ENCODE assay signal across 12 cellular contexts in the genomic region with DNA sequence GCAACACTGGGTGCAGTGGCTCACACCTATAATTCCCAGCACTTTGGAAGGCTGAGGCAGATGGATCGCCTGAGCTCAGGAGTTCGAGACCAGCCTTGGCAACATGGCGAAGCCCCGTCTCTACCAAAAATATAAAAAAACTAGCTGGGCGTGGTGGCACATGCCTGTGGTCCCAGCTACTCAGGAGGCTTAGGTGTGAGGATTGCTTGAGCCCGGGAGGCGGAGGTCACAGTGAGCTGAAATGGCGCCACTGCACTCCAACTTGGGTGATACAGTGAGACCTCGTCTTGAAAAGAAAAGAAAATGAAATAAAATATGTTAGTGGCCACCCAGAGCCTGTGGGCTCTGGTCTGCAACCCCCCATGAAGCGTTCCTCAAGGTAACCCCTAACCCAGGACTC. TPM values are rescaled to one million over a fixed set of nuclear protein-coding genes. Genes with fewer than 3 reads are reported as not detected.
DNase-seq lines count a peak whose midpoint lies in the region; ATAC-seq and TF ChIP-seq lines count a peak whose summit lies in the region.
"Had no signal": no experiment of that assay in that cellular context is flagged by ENCODE, and none has a peak within 500 bp of the region (broad histone marks: within the 10 kb centered on the region; RNA-seq: fewer than 3 reads in every experiment).

No MANE protein-coding gene starts in this region.

- in situ Hi-C loops in mammary epithelial cell (cut with MboI; ENCODE audit: low sequenced_read_pairs in 2 of 2): no loop called here

- H3K9me3 Mint-ChIP-seq in MCF 10A (ENCODE audit: unreplicated experiment): no peaks in the 10 kb centered on the region
- no peaks in the 10 kb centered on the region for H3K9me3 Mint-ChIP-seq in activated naive CD8-positive, alpha-beta T cell treated with anti-CD3 and anti-CD28 coated beads, Interleukin-2, amount 50 U/mL, for 24 hours
- H3K9me3 Mint-ChIP-seq in naive B cell: no peaks in the 10 kb centered on the region

- no peak overlapping the region for H3K4me3 ChIP-seq in mammary epithelial cell (replicated peaks in 1 of 3; ENCODE audit: insufficient read depth in 1 of 3, low read depth in 2 of 3, low read length in 3 of 3)
- H3K4me3 ChIP-seq in upper lobe of left lung: no peak overlapping the region

- peaks cover 75% of the 10 kb centered on the region for H3K4me1 Mint-ChIP-seq in MCF 10A (ENCODE audit: insufficient read depth, unreplicated experiment)
- H3K4me1 Mint-ChIP-seq in activated naive CD8-positive, alpha-beta T cell treated with anti-CD3 and anti-CD28 coated beads, Interleukin-2, amount 50 U/mL, for 24 hours: peaks cover 97% of the 10 kb centered on the region
- peaks cover 89 to 99% (median 93%) of the 10 kb centered on the region in 3 donors for H3K4me1 Mint-ChIP-seq in naive B cell

- H3K27me3 Mint-ChIP-seq in MCF 10A (ENCODE audit: insufficient read depth, unreplicated experiment) (no peaks in the 10 kb centered on the region), naive B cell (no peaks in the 10 kb centered on the region)
- H3K27me3 Mint-ChIP-seq in activated naive CD8-positive, alpha-beta T cell treated with anti-CD3 and anti-CD28 coated beads, Interleukin-2, amount 50 U/mL, for 24 hours: no peaks in the 10 kb centered on the region

- no peak overlapping the region for H3K27ac ChIP-seq in mammary epithelial cell (ENCODE audit: insufficient read depth, low read depth, low read length)
- peak overlapping the region; percentile 88 to 100 (median 94) for H3K27ac ChIP-seq in upper lobe of left lung
- H3K27ac ChIP-seq: C4-2B had no signal

- BruUV-seq in MCF 10A (replicated peaks; lab: Mats Ljungman, UMichigan) (no TSS peak), mammary epithelial cell (replicated peaks; lab: Mats Ljungman, UMichigan) (no TSS peak)

- no peak overlapping the region for H2AFZ ChIP-seq in mammary epithelial cell (ENCODE audit: low read depth, low read length)

- 99% methylated on average over 10 of the region's 10 CpGs for WGBS in mammary epithelial cell (ENCODE audit: low coverage, missing lambda C conversion rate)
- WGBS in upper lobe of left lung, 2 donors: 88 to 92% methylated on average over 10 of the region's 10 CpGs

- peaks cover 28% of the 10 kb centered on the region for H3K36me3 Mint-ChIP-seq in MCF 10A (ENCODE audit: insufficient read depth, unreplicated experiment)
- H3K36me3 Mint-ChIP-seq in activated naive CD8-positive, alpha-beta T cell treated with anti-CD3 and anti-CD28 coated beads, Interleukin-2, amount 50 U/mL, for 24 hours (ENCODE audit: low read depth): peaks cover 19% of the 10 kb centered on the region
- no peaks in the 10 kb centered on the region for H3K36me3 Mint-ChIP-seq in naive B cell

- no peak for TF ChIP-seq POLR2A in upper lobe of left lung (IDR thresholded peaks at IDR 0.05)

- CTCF ChIA-PET in MCF 10A (lab: Yijun Ruan, JAX): interaction anchor here (0.6 to 1.7 kb wide), 4 partner anchors 12 to 34 kb away, joined by 3 to 6 read pairs (median 4); no protein-coding TSS in a partner anchor
- CTCF ChIA-PET in mammary epithelial cell (lab: Charles Lee; ENCODE audit: low non-redundant PET): interaction anchor here (0.6 kb wide), 1 partner anchor 26 kb away, joined by 3 read pairs; no protein-coding TSS in a partner anchor

- DNase-seq in MCF 10A (ENCODE audit: unreplicated experiment) (no peak), mammary epithelial cell (no peak), naive B cell (no peak), upper lobe of left lung (no peak), C1 segment of cervical spinal cord (lab: John Stamatoyannopoulos, UW) (no peak), NCI-H748 (lab: John Stamatoyannopoulos, UW; ENCODE audit: unreplicated experiment) (no peak)
- DNase-seq in activated naive CD8-positive, alpha-beta T cell treated with anti-CD3 and anti-CD28 coated beads, Interleukin-2, amount 50 U/mL, for 24 hours: no peak
- DNase-seq: activated CD4-positive, alpha-beta T cell treated with anti-CD3 and anti-CD28 coated beads, Interleukin-2, amount 50 U/mL, for 48 hours; NCI-H1930 had no signal

- H3K27ac Mint-ChIP-seq in MCF 10A (ENCODE audit: low read depth, unreplicated experiment) (peak overlapping the region; percentile 95), naive B cell (peak overlapping the region in 4 of 6 donors; percentile 65 to 94 (median 74))
- H3K27ac Mint-ChIP-seq in activated naive CD8-positive, alpha-beta T cell treated with anti-CD3 and anti-CD28 coated beads, Interleukin-2, amount 50 U/mL, for 24 hours: peak overlapping the region; percentile 69

- H3K9me3 ChIP-seq in mammary epithelial cell (replicated peaks; ENCODE audit: insufficient read depth, low read length) (no peaks in the 10 kb centered on the region), upper lobe of left lung (no peaks in the 10 kb centered on the region)

- no peak for TF ChIP-seq EP300 in upper lobe of left lung (IDR thresholded peaks at IDR 0.05)

- dilution Hi-C loops in mammary epithelial cell (cut with HindIII; ENCODE audit: low sequenced_read_pairs): no loop called here

- no peak overlapping the region for H3K4me3 Mint-ChIP-seq in MCF 10A (ENCODE audit: unreplicated experiment)
- peak overlapping the region; percentile 53 for H3K4me3 Mint-ChIP-seq in activated naive CD8-positive, alpha-beta T cell treated with anti-CD3 and anti-CD28 coated beads, Interleukin-2, amount 50 U/mL, for 24 hours
- peak overlapping the region; percentile 57 to 84 (median 78) for H3K4me3 Mint-ChIP-seq in naive B cell

- intact Hi-C loops in MCF 10A (cut with micrococcal nuclease): no loop called here
- intact Hi-C loops in mammary epithelial cell (cut with micrococcal nuclease): no loop called here

- H3K79me2 ChIP-seq in mammary epithelial cell (ENCODE audit: insufficient read depth, low read length): peaks cover 76% of the 10 kb centered on the region

- POLR2A ChIA-PET in MCF 10A (lab: Yijun Ruan, JAX): interaction anchor here (1.0 to 8.5 kb wide), 2 partner anchors 12 to 29 kb away, joined by 3 to 146 read pairs; a partner anchor contains a TSS

- H4K20me1 ChIP-seq in mammary epithelial cell (ENCODE audit: insufficient read depth, low read length): no peaks in the 10 kb centered on the region

- no peak for ATAC-seq in activated naive CD8-positive, alpha-beta T cell treated with anti-CD3 and anti-CD28 coated beads, Interleukin-2, amount 50 U/mL, for 24 hours
- ATAC-seq in naive B cell (ENCODE audit: low read depth in 2 of 2) (no peak), upper lobe of left lung (ENCODE audit: low FRiP score in 2 of 2) (no peak), HG03469 (IDR thresholded peaks at IDR 0.05; ENCODE audit: unreplicated experiment) (no peak)

- H3K9ac ChIP-seq in mammary epithelial cell (ENCODE audit: insufficient read depth, low read length): no peak overlapping the region

- H3K27me3 ChIP-seq in mammary epithelial cell (ENCODE audit: insufficient read depth, low read length): no peaks in the 10 kb centered on the region
- no peaks in the 10 kb centered on the region for H3K27me3 ChIP-seq in upper lobe of left lung

- TF ChIP-seq CTCF in MCF 10A (IDR thresholded peaks at IDR 0.05; ENCODE audit: unreplicated experiment) (no peak), mammary epithelial cell (conservative IDR thresholded peaks at IDR 0.05 in 1 of 2, IDR thresholded peaks at IDR 0.05 in 1 of 2; ENCODE audit: extremely low read depth in 1 of 2, insufficient read depth in 1 of 2, low read depth in 1 of 2, low read length in 2 of 2) (no peak), upper lobe of left lung (IDR thresholded peaks at IDR 0.05) (no peak)

- peaks cover 82% of the 10 kb centered on the region for H3K4me1 ChIP-seq in mammary epithelial cell (ENCODE audit: insufficient read depth, low read length)
- H3K4me1 ChIP-seq in upper lobe of left lung: peaks cover 100% of the 10 kb centered on the region in 4 donors

- H3K36me3 ChIP-seq in mammary epithelial cell (ENCODE audit: insufficient read depth, low read length) (peaks cover 5% of the 10 kb centered on the region), upper lobe of left lung (peaks cover 0 to 9% (median 0%) of the 10 kb centered on the region in 4 donors)

- no peak overlapping the region for H3K4me2 ChIP-seq in mammary epithelial cell (ENCODE audit: insufficient read depth, low read depth, low read length)

RNA-seq across cellular contexts. Expression of a gene that starts 13.3 kb away (rescaled TPM):
- 29.4 and 29.8 TPM in 2 replicates for total RNA-seq in MCF 10A (2022)
- total RNA-seq in mammary epithelial cell: 10 to 100 TPM; 21.5 to 37.2 TPM
- 14.4 TPM for polyA plus RNA-seq in mammary epithelial cell
- polyA minus RNA-seq in mammary epithelial cell: 24.0 TPM
- 10 to 100 TPM; 16.5 to 34.4 (median 19.6) TPM for polyA plus RNA-seq in naive B cell (ENCODE audit: low read depth in 6 of 6)
- total RNA-seq in upper lobe of left lung: 10 to 100 TPM; 28.3 to 86.2 (median 34.4) TPM

RNA-seq across cellular contexts. Expression of a gene that starts 28.7 kb away (rescaled TPM):
- total RNA-seq in MCF 10A (2022): 0.89 and 1.1 TPM in 2 replicates
- total RNA-seq in mammary epithelial cell: 1 to 10 TPM in 1 of 2 donors, under 1 TPM in 1; 0.17 to 1.0 TPM
- 0.23 TPM for polyA plus RNA-seq in mammary epithelial cell
- not detected for polyA minus RNA-seq in mammary epithelial cell
- polyA plus RNA-seq in naive B cell (ENCODE audit: low read depth in 6 of 6): not detected
- 10 to 100 TPM in 1 of 6 donors, 1 to 10 TPM in 3, under 1 TPM in 2; 0.14 to 11.0 (median 1.0) TPM for total RNA-seq in upper lobe of left lung

RNA-seq across cellular contexts. Expression of a gene that starts 55.9 kb away (rescaled TPM):
- total RNA-seq in MCF 10A (2022): 33.8 and 40.9 TPM in 2 replicates
- total RNA-seq in mammary epithelial cell: 10 to 100 TPM; 16.2 to 26.8 TPM
- polyA plus RNA-seq in mammary epithelial cell: 43.3 TPM
- 56.6 TPM for polyA minus RNA-seq in mammary epithelial cell
- under 1 TPM in 5 of 6 donors, not detected in 1; 0.21 to 0.78 (median 0.49) TPM for polyA plus RNA-seq in naive B cell (ENCODE audit: low read depth in 6 of 6)
- total RNA-seq in upper lobe of left lung: 10 to 100 TPM in 1 of 6 donors, 1 to 10 TPM in 5; 2.8 to 11.2 (median 7.8) TPM
- total RNA-seq: myocyte had no signal
